Comparison of ENCODE assay signal across 2 cellular contexts in the genomic region with DNA sequence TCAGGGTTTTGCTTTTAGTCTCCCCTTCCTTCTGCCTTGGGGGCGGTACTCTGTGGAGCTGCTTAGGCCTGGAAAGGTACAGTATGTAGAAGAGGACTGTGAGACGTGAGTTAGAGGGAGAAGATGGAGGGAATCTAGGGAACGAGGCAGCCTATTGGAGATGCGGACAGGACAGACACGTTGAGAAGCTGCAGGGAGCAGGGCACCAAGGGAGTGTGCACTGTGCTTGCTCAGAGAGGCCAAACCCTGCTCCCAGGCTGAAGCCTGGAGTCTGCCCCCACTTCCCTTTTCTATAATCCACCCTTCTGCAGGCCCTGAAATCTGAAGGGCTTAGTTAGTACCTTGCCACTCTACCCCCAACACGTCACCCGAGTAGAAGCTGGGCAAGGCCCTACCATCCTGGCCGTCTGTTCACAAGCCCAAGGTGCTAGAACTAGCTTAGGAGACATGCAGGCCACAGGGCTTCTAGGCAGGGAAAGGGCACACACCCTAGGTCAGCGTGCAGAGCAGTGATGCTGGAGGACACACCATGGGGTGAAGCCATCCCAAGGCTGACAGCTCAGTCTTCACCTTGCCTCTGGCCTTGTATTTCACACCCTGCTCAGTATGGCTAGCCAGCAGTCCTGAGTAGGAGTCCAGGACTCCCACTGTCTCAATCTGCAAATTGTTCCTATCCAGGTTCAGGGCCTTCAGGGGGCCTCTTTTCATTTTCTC.
TF ChIP-seq lines count a peak whose summit lies in the region.

No MANE protein-coding gene starts in this region.

TF ChIP-seq in GM23338, 12 proteins besides CTCF, POLR2A, EP300 and RAD21 (continued from another document and continues in another):
- TF ChIP-seq STAT1 (IDR thresholded peaks at IDR 0.05; ENCODE audit: unreplicated experiment) (no peak), ZNF331 (CRISPR knock-in tag; IDR thresholded peaks at IDR 0.05; ENCODE audit: low read depth) (no peak), JUNB (IDR thresholded peaks at IDR 0.05; ENCODE audit: unreplicated experiment) (no peak), POLR2AphosphoS5 (IDR thresholded peaks at IDR 0.05; ENCODE audit: low read depth) (no peak), ZNF114 (CRISPR knock-in tag; IDR thresholded peaks at IDR 0.05) (no peak), EZH2phosphoT487 (IDR thresholded peaks at IDR 0.05; ENCODE audit: unreplicated experiment) (no peak), EZH2 (IDR thresholded peaks at IDR 0.05; ENCODE audit: low read depth, unreplicated experiment) (no peak), REST (IDR thresholded peaks at IDR 0.05; ENCODE audit: unreplicated experiment) (no peak), CREB1 (CRISPR knock-in tag; IDR thresholded peaks at IDR 0.05; ENCODE audit: low read depth) (no peak), ZNF462 (CRISPR knock-in tag; IDR thresholded peaks at IDR 0.05) (no peak)

TF ChIP-seq in HEK293T, 16 proteins besides CTCF, POLR2A, EP300 and RAD21 (continued from another document):
- no peak for TF ChIP-seq HDGF (IDR thresholded peaks at IDR 0.05; ENCODE audit: borderline replicate concordance)
- no peak for TF ChIP-seq ARNT (IDR thresholded peaks at IDR 0.05)
- TF ChIP-seq ZNF384 (IDR thresholded peaks at IDR 0.05), result no peak
- no peak for TF ChIP-seq CTBP1 (IDR thresholded peaks at IDR 0.05; ENCODE audit: borderline replicate concordance)
- TF ChIP-seq FOXA1 (IDR thresholded peaks at IDR 0.05), result no peak
- TF ChIP-seq FOXK2 (IDR thresholded peaks at IDR 0.05), result no peak
- no peak for TF ChIP-seq FOXM1 (IDR thresholded peaks at IDR 0.05; ENCODE audit: borderline replicate concordance)
- no peak for TF ChIP-seq BHLHE40 (IDR thresholded peaks at IDR 0.05; ENCODE audit: borderline replicate concordance)
- TF ChIP-seq SUZ12 (IDR thresholded peaks at IDR 0.05), result no peak
- no peak for TF ChIP-seq NFRKB (IDR thresholded peaks at IDR 0.05)
- no peak for TF ChIP-seq LEF1 (IDR thresholded peaks at IDR 0.05; ENCODE audit: borderline replicate concordance)
- TF ChIP-seq ELF4 (IDR thresholded peaks at IDR 0.05), result no peak
- TF ChIP-seq L3MBTL2 (conservative IDR thresholded peaks at IDR 0.05), result no peak
- TF ChIP-seq PKNOX1 (IDR thresholded peaks at IDR 0.05), result no peak
- TF ChIP-seq SP1 (IDR thresholded peaks at IDR 0.05), result no peak
